ENCODE assay signal across 9 cellular contexts in the genomic region with DNA sequence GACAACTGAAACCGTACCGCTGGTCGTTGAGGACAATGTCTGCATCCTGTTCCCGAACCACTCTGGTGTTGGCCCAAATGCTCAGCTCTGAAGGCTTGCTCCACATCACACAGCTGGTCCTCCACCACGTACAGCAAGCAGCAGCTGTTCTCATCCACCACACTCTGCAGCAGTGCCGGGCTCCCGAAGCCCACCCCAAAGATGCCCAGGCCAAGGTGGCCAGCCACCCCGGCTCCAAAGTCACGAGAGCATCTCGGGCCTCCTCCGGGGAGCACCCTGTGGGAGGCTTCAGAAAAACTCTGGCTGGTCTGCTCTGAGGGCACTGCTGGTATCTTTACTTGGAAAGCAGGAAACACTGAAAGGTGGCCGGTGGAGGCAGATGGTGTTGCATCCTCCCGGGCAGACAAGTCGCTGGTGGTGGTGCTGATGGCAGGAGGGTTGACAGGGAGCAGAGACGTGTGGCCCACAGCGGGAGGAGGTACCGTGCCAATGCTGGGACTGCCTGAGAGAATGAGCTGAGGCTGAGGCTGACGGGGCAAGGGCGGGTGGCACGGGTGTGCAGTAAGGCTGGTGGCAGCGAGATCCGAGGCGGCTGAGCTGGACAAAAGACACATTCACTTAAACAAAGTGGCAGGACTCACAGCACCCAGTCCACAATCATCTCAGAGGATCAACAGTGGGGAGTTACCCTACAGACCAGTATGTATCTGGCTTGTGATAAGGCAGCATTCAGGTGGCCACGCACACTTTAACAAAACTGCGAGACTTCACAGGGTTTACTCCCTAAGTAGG.
DNase-seq lines count a peak whose midpoint lies in the region; ATAC-seq and TF ChIP-seq lines count a peak whose summit lies in the region.
"Had no signal": no experiment of that assay in that cellular context is flagged by ENCODE, and none has a peak within 500 bp of the region (broad histone marks: within the 10 kb centered on the region; RNA-seq: fewer than 3 reads in every experiment).

No MANE protein-coding gene starts in this region.

- no peak overlapping the region for H2AFZ ChIP-seq in SU-DHL-6 (ENCODE audit: low read depth, low read length, severe bottlenecking)
- H2AFZ ChIP-seq in neuron (ENCODE audit: low read depth, low read length), result no peak overlapping the region

- H3K27me3 ChIP-seq in SU-DHL-6 (ENCODE audit: low read length) (no peaks in the 10 kb centered on the region), neuron (ENCODE audit: insufficient read depth, low read length) (peaks cover 6% of the 10 kb centered on the region)

- H3K4me2 ChIP-seq in SU-DHL-6 (ENCODE audit: low read depth, low read length, poor library complexity, severe bottlenecking), result peak overlapping the region; percentile 59

- no peaks in the 10 kb centered on the region for H4K20me1 ChIP-seq in SU-DHL-6 (ENCODE audit: low read depth, low read length)

- peak; percentile 33 for TF ChIP-seq POLR2A in erythroblast (IDR thresholded peaks at IDR 0.05; ENCODE audit: low read length)

- H3K4me1 ChIP-seq in ES-I3 (ENCODE audit: insufficient read depth, low read length) (peaks cover 12% of the 10 kb centered on the region; the same call in 1 of the 2 replicates), neuron (ENCODE audit: insufficient read depth, low read length) (peaks cover 13% of the 10 kb centered on the region)

- H3K36me3 ChIP-seq in ES-I3 (ENCODE audit: insufficient read depth, low read length) (peaks cover 10% of the 10 kb centered on the region), SU-DHL-6 (ENCODE audit: low read length) (no peaks in the 10 kb centered on the region), neuron (ENCODE audit: insufficient read depth, low read length) (peaks cover 28% of the 10 kb centered on the region)

- DNase-seq in erythroblast (lab: John Stamatoyannopoulos, UW), result peak; percentile 56 to 80
- DNase-seq in SHP77 (lab: John Stamatoyannopoulos, UW), result no peak
- no peak for DNase-seq in NCI-H510A (lab: John Stamatoyannopoulos, UW)
- no peak for DNase-seq in NCI-H524 treated with DMSO at 0.1 percent for 48 hours (lab: John Stamatoyannopoulos, UW)
- DNase-seq: NCI-H187 had no signal

- peak overlapping the region; percentile 86; the same call in 1 of the 2 replicates for H3K9ac ChIP-seq in ES-I3 (ENCODE audit: low read depth, low read length)
- no peak overlapping the region for H3K9ac ChIP-seq in SU-DHL-6 (ENCODE audit: low read length)

- H3F3A ChIP-seq in SU-DHL-6 (ENCODE audit: insufficient read depth), result no peaks in the 10 kb centered on the region

- H3K9me3 ChIP-seq in ES-I3 (ENCODE audit: control insufficient read depth, insufficient read depth, low read length) (no peaks in the 10 kb centered on the region), SU-DHL-6 (ENCODE audit: insufficient read depth, low read length) (no peaks in the 10 kb centered on the region), neuron (ENCODE audit: low read length) (no peaks in the 10 kb centered on the region)

- no peak for TF ChIP-seq CTCF in SU-DHL-6 (IDR thresholded peaks at IDR 0.05; ENCODE audit: insufficient read depth, low read length, poor library complexity, severe bottlenecking)

- H3K9me2 ChIP-seq in SU-DHL-6 (replicated peaks; ENCODE audit: insufficient read depth, low read length), result no peaks in the 10 kb centered on the region

- H3K4me3 ChIP-seq in SU-DHL-6 (ENCODE audit: insufficient read depth, low read length, poor library complexity, severe bottlenecking), result no peak overlapping the region
- peak overlapping the region; percentile 79 for H3K4me3 ChIP-seq in neuron (ENCODE audit: low read length)

- ATAC-seq in activated CD4-positive, CD25-positive, alpha-beta regulatory T cell treated with anti-CD3 and anti-CD28 coated beads, Interleukin-2, amount 50 U/mL, for 24 hours, result no peak

- no peak overlapping the region for H3K27ac ChIP-seq in SU-DHL-6 (ENCODE audit: low read depth, low read length)

- H3K79me2 ChIP-seq in SU-DHL-6 (ENCODE audit: insufficient read depth, low read length), result no peaks in the 10 kb centered on the region

Comparison
In these comparisons a context has a peak if more than half of its experiments do, and no peak if none do; other contexts are left out.
1. DNase-seq: peak in erythroblast (2 of 2); none in SHP77 (0 of 2), NCI-H510A (single experiment) and NCI-H524 treated with DMSO at 0.1 percent for 48 hours (single experiment).